13 cellular contexts compared by ENCODE assay signal in the genomic region with DNA sequence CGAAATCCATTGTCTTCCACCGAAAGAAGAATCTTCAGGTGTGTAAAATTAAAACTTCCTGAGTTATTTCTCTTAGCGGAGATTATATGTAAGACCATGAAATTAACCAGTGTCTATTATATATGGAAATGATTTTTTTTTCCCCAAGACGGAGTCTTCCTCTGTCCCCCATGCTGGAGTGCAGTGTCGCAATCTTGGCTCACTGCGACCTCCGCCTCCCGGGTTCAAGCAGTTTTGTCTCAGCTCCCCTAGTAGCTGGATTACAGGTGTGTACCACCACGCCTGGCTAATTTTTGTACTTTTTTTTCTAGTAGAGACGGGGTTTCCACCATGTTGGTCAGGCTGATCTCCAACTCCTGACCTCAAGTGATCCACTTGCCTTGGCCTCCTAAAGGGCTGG. TPM values are rescaled to one million over a fixed set of nuclear protein-coding genes. Genes with fewer than 3 reads are reported as not detected.
DNase-seq lines count a peak whose midpoint lies in the region; ATAC-seq and TF ChIP-seq lines count a peak whose summit lies in the region.
"Had no signal": no experiment of that assay in that cellular context is flagged by ENCODE, and none has a peak within 500 bp of the region (broad histone marks: within the 10 kb centered on the region; RNA-seq: fewer than 3 reads in every experiment).

No MANE protein-coding gene starts in this region.

- peaks cover 12% of the 10 kb centered on the region for H3K23me2 ChIP-seq in H9 (ENCODE audit: insufficient read length, low read depth, low read length, poor library complexity, severe bottlenecking)

- no peak for DNase-seq in CD4-positive, alpha-beta memory T cell
- DNase-seq in H9 (no peak), mesendoderm (no peak), trophoblast cell (no peak), NAMALWA (ENCODE audit: low spot score) (no peak)
- no peak for DNase-seq in activated CD8-positive, alpha-beta T cell treated with anti-CD3 and anti-CD28 coated beads for 36 hours
- DNase-seq: activated CD4-positive, alpha-beta T cell treated with anti-CD3 and anti-CD28 coated beads, Interleukin-2, amount 50 U/mL, for 1 hour; amygdala; foreskin keratinocyte; NCI-H2029 treated with DMSO at 0.1 percent for 48 hours; transverse colon had no signal

- no peak overlapping the region for H3K4me2 ChIP-seq in H9 (ENCODE audit: insufficient read depth, insufficient read length, low read length)
- no peak overlapping the region for H3K4me2 ChIP-seq in mesendoderm (ENCODE audit: low read length)
- no peak overlapping the region for H3K4me2 ChIP-seq in trophoblast cell (ENCODE audit: low read length)

- H2BK5ac ChIP-seq in H9 (ENCODE audit: insufficient read length, low read length) (no peak overlapping the region), mesendoderm (ENCODE audit: low read length) (no peak overlapping the region), trophoblast cell (ENCODE audit: low read depth, low read length, poor library complexity) (no peak overlapping the region)

- peaks cover 41% of the 10 kb centered on the region for H3K36me3 ChIP-seq in CD4-positive, alpha-beta memory T cell (ENCODE audit: insufficient read depth, low read length)
- H3K36me3 ChIP-seq in mesendoderm (ENCODE audit: control insufficient read depth, insufficient read depth, low read length): peaks cover 11% of the 10 kb centered on the region
- peaks cover 17 to 29% of the 10 kb centered on the region in 2 experiments for H3K36me3 ChIP-seq in trophoblast cell (ENCODE audit: control insufficient read depth in 1 of 2, insufficient read depth in 2 of 2, low read length in 2 of 2)

- H2BK120ac ChIP-seq in H9 (ENCODE audit: low read depth, low read length, poor library complexity, severe bottlenecking) (no peak overlapping the region), mesendoderm (ENCODE audit: low read depth, low read length) (no peak overlapping the region), trophoblast cell (ENCODE audit: insufficient read depth, low read length, poor library complexity) (no peak overlapping the region)

- H3K4ac ChIP-seq in H9 (ENCODE audit: low read depth, low read length) (no peak overlapping the region), mesendoderm (ENCODE audit: low read depth, low read length) (no peak overlapping the region), trophoblast cell (ENCODE audit: low read depth, low read length) (no peak overlapping the region)

- no peak overlapping the region for H3K9ac ChIP-seq in H9 (ENCODE audit: extremely low read depth, insufficient read length, low read length)
- peak overlapping the region; percentile 30 for H3K9ac ChIP-seq in mesendoderm (ENCODE audit: low read length)
- no peak overlapping the region for H3K9ac ChIP-seq in trophoblast cell (ENCODE audit: low read length)

- peaks cover 37 to 79% (median 57%) of the 10 kb centered on the region in 4 donors for H3K4me1 Mint-ChIP-seq in CD4-positive, alpha-beta memory T cell
- peaks cover 59 to 73% of the 10 kb centered on the region in 2 experiments for H3K4me1 Mint-ChIP-seq in H9
- H3K4me1 Mint-ChIP-seq in activated CD8-positive, alpha-beta T cell treated with anti-CD3 and anti-CD28 coated beads for 36 hours (ENCODE audit: low read depth): peaks cover 58% of the 10 kb centered on the region

- H3K18ac ChIP-seq in H9 (ENCODE audit: insufficient read length, low read depth, low read length) (no peak overlapping the region), mesendoderm (ENCODE audit: low read length) (no peak overlapping the region), trophoblast cell (ENCODE audit: low read length) (no peak overlapping the region)

- no peaks in the 10 kb centered on the region for H3K79me1 ChIP-seq in H9 (ENCODE audit: insufficient read depth, low read depth, low read length, poor library complexity, severe bottlenecking)
- peaks cover 6% of the 10 kb centered on the region for H3K79me1 ChIP-seq in mesendoderm (ENCODE audit: low read length)
- peaks cover 15% of the 10 kb centered on the region for H3K79me1 ChIP-seq in trophoblast cell (ENCODE audit: low read length)

- H3K4me3 Mint-ChIP-seq in CD4-positive, alpha-beta memory T cell: peak overlapping the region in 3 of 8 donors; percentile 10 to 37 (median 23)
- H3K4me3 Mint-ChIP-seq in H9: peak overlapping the region; percentile 92 to 99
- H3K4me3 Mint-ChIP-seq in activated CD8-positive, alpha-beta T cell treated with anti-CD3 and anti-CD28 coated beads for 36 hours: peak overlapping the region; percentile 98

- H4K91ac ChIP-seq in H9 (ENCODE audit: insufficient read length, low read depth, low read length) (no peak overlapping the region), trophoblast cell (ENCODE audit: low read depth, low read length) (no peak overlapping the region)

- ATAC-seq in activated CD8-positive, alpha-beta T cell treated with anti-CD3 and anti-CD28 coated beads for 36 hours: no peak
- ATAC-seq in HG02840 (IDR thresholded peaks at IDR 0.05; ENCODE audit: low FRiP score, unreplicated experiment) (no peak), GM18868 (IDR thresholded peaks at IDR 0.05; ENCODE audit: unreplicated experiment) (no peak)
- ATAC-seq: foreskin keratinocyte had no signal

- H4K20me1 ChIP-seq in H9 (ENCODE audit: control insufficient read depth, insufficient read depth, insufficient read length): peaks cover 5% of the 10 kb centered on the region

- H3K23ac ChIP-seq in H9 (ENCODE audit: insufficient read length, low read depth, low read length) (no peak overlapping the region), mesendoderm (ENCODE audit: low read length) (no peak overlapping the region), trophoblast cell (ENCODE audit: low read length) (no peak overlapping the region)

- no peaks in the 10 kb centered on the region for H3K27me3 ChIP-seq in CD4-positive, alpha-beta memory T cell (ENCODE audit: insufficient read depth, low read length)
- H3K27me3 ChIP-seq in H9 (ENCODE audit: insufficient read depth, low read length): no peaks in the 10 kb centered on the region
- H3K27me3 ChIP-seq in mesendoderm (ENCODE audit: insufficient read depth, low read length, poor library complexity): no peaks in the 10 kb centered on the region
- H3K27me3 ChIP-seq in trophoblast cell (ENCODE audit: insufficient read depth, low read length): no peaks in the 10 kb centered on the region
- H3K27me3 ChIP-seq: foreskin keratinocyte, transverse colon had no signal

- POLR2A ChIA-PET in CD4-positive, alpha-beta memory T cell (lab: Charles Lee; ENCODE audit: partially characterized antibody): interaction anchor here (1.9 kb wide), 1 partner anchor 37 kb away, joined by 6 read pairs; no protein-coding TSS in a partner anchor
- POLR2A ChIA-PET in activated CD8-positive, alpha-beta T cell treated with anti-CD3 and anti-CD28 coated beads for 36 hours (lab: Charles Lee): interaction anchor here (1.0 to 1.7 kb wide), 4 partner anchors 10 to 213 kb away, joined by 3 to 4 read pairs (median 3); no protein-coding TSS in a partner anchor

- H4K5ac ChIP-seq in H9 (ENCODE audit: insufficient read length, low read depth, low read length) (no peak overlapping the region), mesendoderm (ENCODE audit: low read length) (no peak overlapping the region)

- peaks cover 43% of the 10 kb centered on the region for H3K4me1 ChIP-seq in CD4-positive, alpha-beta memory T cell (ENCODE audit: insufficient read depth, low read length)
- H3K4me1 ChIP-seq in H9 (ENCODE audit: insufficient read depth, low read length): peaks cover 2% of the 10 kb centered on the region; the same call in 1 of the 2 replicates
- peaks cover 3% of the 10 kb centered on the region for H3K4me1 ChIP-seq in mesendoderm (ENCODE audit: control insufficient read depth, low read depth, low read length)
- H3K4me1 ChIP-seq in trophoblast cell (ENCODE audit: control insufficient read depth in 1 of 2, insufficient read depth in 2 of 2, low read length in 2 of 2): peaks cover 4 to 7% of the 10 kb centered on the region in 2 experiments

- H3K56ac ChIP-seq in H9 (ENCODE audit: insufficient read length, low read depth, low read length): no peak overlapping the region
- H3K56ac ChIP-seq in mesendoderm (ENCODE audit: low read length): peak overlapping the region; percentile 36

- H4K8ac ChIP-seq in H9 (replicated peaks; ENCODE audit: insufficient read length, low read depth, low read length): no peak overlapping the region
- H4K8ac ChIP-seq in mesendoderm (ENCODE audit: low read depth, low read length): no peak overlapping the region
- H4K8ac ChIP-seq in trophoblast cell (ENCODE audit: low read depth, low read length): no peak overlapping the region

- H3K9me3 ChIP-seq in CD4-positive, alpha-beta memory T cell (ENCODE audit: control insufficient read depth in 1 of 2, low read length in 2 of 2): no peaks in the 10 kb centered on the region
- no peaks in the 10 kb centered on the region for H3K9me3 ChIP-seq in H9 (ENCODE audit: control insufficient read depth, low read depth, low read length)
- H3K9me3 ChIP-seq in trophoblast cell (ENCODE audit: insufficient read depth, low read depth, low read length): no peaks in the 10 kb centered on the region
- H3K9me3 ChIP-seq: transverse colon had no signal

- H3T11ph ChIP-seq in H9 (ENCODE audit: low read length): no peak overlapping the region

- H2BK12ac ChIP-seq in H9 (ENCODE audit: insufficient read length, low read depth, low read length): no peak overlapping the region
- H2BK12ac ChIP-seq in trophoblast cell (ENCODE audit: low read length): no peak overlapping the region

- peaks cover 13% of the 10 kb centered on the region; the same call in 1 of the 2 replicates for H3K79me2 ChIP-seq in H9 (ENCODE audit: insufficient read depth, low read length)
- peaks cover 27% of the 10 kb centered on the region for H3K79me2 ChIP-seq in mesendoderm (ENCODE audit: control insufficient read depth, insufficient read depth, low read length)
- H3K79me2 ChIP-seq in trophoblast cell (ENCODE audit: control insufficient read depth, insufficient read depth, low read length, poor library complexity): peaks cover 12% of the 10 kb centered on the region

- peaks cover 39 to 56% of the 10 kb centered on the region in 2 donors for H3K36me3 Mint-ChIP-seq in CD4-positive, alpha-beta memory T cell
- H3K36me3 Mint-ChIP-seq in H9 (ENCODE audit: insufficient read depth in 1 of 3, low read depth in 3 of 3): peaks cover 43 to 55% (median 52%) of the 10 kb centered on the region in 3 experiments
- H3K36me3 Mint-ChIP-seq in activated CD8-positive, alpha-beta T cell treated with anti-CD3 and anti-CD28 coated beads for 36 hours (ENCODE audit: low read depth): peaks cover 57% of the 10 kb centered on the region

- H4K12ac ChIP-seq in trophoblast cell (ENCODE audit: low read depth, low read length): no peak overlapping the region

- CTCF ChIA-PET in CD4-positive, alpha-beta memory T cell (lab: Charles Lee; ENCODE audit: partially characterized antibody): no interaction called here
- CTCF ChIA-PET in activated CD8-positive, alpha-beta T cell treated with anti-CD3 and anti-CD28 coated beads for 36 hours (lab: Charles Lee): no interaction called here

- no peak overlapping the region for H2AK5ac ChIP-seq in H9 (ENCODE audit: insufficient read length, low read length)
- H2AK5ac ChIP-seq in mesendoderm (ENCODE audit: low read length): no peak overlapping the region
- no peak overlapping the region for H2AK5ac ChIP-seq in trophoblast cell (ENCODE audit: low read length)

- H3K27ac Mint-ChIP-seq in CD4-positive, alpha-beta memory T cell: peak overlapping the region in 5 of 7 donors; percentile 6 to 91 (median 60)
- peak overlapping the region; percentile 53 to 91 (median 74); a peak in 3 of 7 replicates for H3K27ac Mint-ChIP-seq in H9
- peak overlapping the region; percentile 100 for H3K27ac Mint-ChIP-seq in activated CD8-positive, alpha-beta T cell treated with anti-CD3 and anti-CD28 coated beads for 36 hours

- H3K9me3 Mint-ChIP-seq in CD4-positive, alpha-beta memory T cell: no peaks in the 10 kb centered on the region
- H3K9me3 Mint-ChIP-seq in H9: peaks cover 0 to 2% of the 10 kb centered on the region in 2 experiments; a peak in 1 of 5 replicates
- H3K9me3 Mint-ChIP-seq in activated CD8-positive, alpha-beta T cell treated with anti-CD3 and anti-CD28 coated beads for 36 hours: no peaks in the 10 kb centered on the region

- no peak overlapping the region for H3K4me3 ChIP-seq in CD4-positive, alpha-beta memory T cell (ENCODE audit: low read length in 2 of 2)
- H3K4me3 ChIP-seq in mesendoderm (ENCODE audit: low read length) (no peak overlapping the region), trophoblast cell (ENCODE audit: low read depth, low read length) (no peak overlapping the region)
- H3K4me3 ChIP-seq: transverse colon had no signal

- H3K27me3 Mint-ChIP-seq in CD4-positive, alpha-beta memory T cell: no peaks in the 10 kb centered on the region
- no peaks in the 10 kb centered on the region; the same call in 1 of the 2 replicates for H3K27me3 Mint-ChIP-seq in H9 (ENCODE audit: low read depth)
- no peaks in the 10 kb centered on the region for H3K27me3 Mint-ChIP-seq in activated CD8-positive, alpha-beta T cell treated with anti-CD3 and anti-CD28 coated beads for 36 hours

- WGBS in H9 (ENCODE audit: extremely low coverage, insufficient read length, low lambda C conversion rate): no CpG with 5 or more reads among the region's 10 CpGs
- no CpG with 5 or more reads among the region's 10 CpGs for WGBS in mesendoderm (ENCODE audit: extremely low coverage, insufficient coverage, low lambda C conversion rate)
- no CpG with 5 or more reads among the region's 10 CpGs for WGBS in trophoblast cell (ENCODE audit: extremely low coverage, insufficient coverage, insufficient read length)

- H2BK15ac ChIP-seq in H9 (ENCODE audit: low read depth, low read length) (no peak overlapping the region), mesendoderm (replicated peaks; ENCODE audit: low read depth) (no peak overlapping the region)

- H2AFZ ChIP-seq in H9 (ENCODE audit: low read length) (no peak overlapping the region), trophoblast cell (ENCODE audit: insufficient read depth, low read length, poor library complexity) (no peak overlapping the region)

- intact Hi-C loops in CD4-positive, alpha-beta memory T cell (cut with micrococcal nuclease): no loop called here
- intact Hi-C loops in activated CD8-positive, alpha-beta T cell treated with anti-CD3 and anti-CD28 coated beads for 36 hours (cut with micrococcal nuclease): loop anchor here (5.0 kb wide), 1 partner anchor 37 kb away; a partner anchor contains a TSS

- no peak overlapping the region for H3K14ac ChIP-seq in H9 (ENCODE audit: insufficient read depth, low read length)
- no peak overlapping the region for H3K14ac ChIP-seq in trophoblast cell (ENCODE audit: low read length)

- H2BK20ac ChIP-seq in H9 (ENCODE audit: low read depth, low read length, poor library complexity, severe bottlenecking): no peak overlapping the region

- H3K27ac ChIP-seq in CD4-positive, alpha-beta memory T cell (ENCODE audit: low read depth, low read length): no peak overlapping the region
- no peak overlapping the region for H3K27ac ChIP-seq in H9 (ENCODE audit: insufficient read length, low read depth, low read length)
- H3K27ac ChIP-seq in mesendoderm (ENCODE audit: low read depth, low read length): no peak overlapping the region
- no peak overlapping the region for H3K27ac ChIP-seq in trophoblast cell (ENCODE audit: low read depth, low read length)
- H3K27ac ChIP-seq: transverse colon had no signal

- no peak for TF ChIP-seq CTCF in H9 (conservative IDR thresholded peaks at IDR 0.05)
- no peak for TF ChIP-seq CTCF in activated CD8-positive, alpha-beta T cell treated with anti-CD3 and anti-CD28 coated beads for 36 hours (IDR thresholded peaks at IDR 0.05)

RNA-seq across cellular contexts. Expression of a gene that starts 2.8 kb away (rescaled TPM):
- 100 to 1,000 TPM; 289 to 333 TPM for total RNA-seq in CD4-positive, alpha-beta memory T cell
- polyA plus RNA-seq in CD4-positive, alpha-beta memory T cell: 100 to 1,000 TPM; 750 to 868 TPM
- total RNA-seq in H9 (2021): 1,968 and 1,971 TPM in 2 replicates
- 1,000 to 10,000 TPM; 2,177 to 2,247 TPM for total RNA-seq in activated CD8-positive, alpha-beta T cell treated with anti-CD3 and anti-CD28 coated beads for 36 hours
- 1,102 TPM for polyA plus RNA-seq in mesendoderm (2013, experiment 1 of 2)
- polyA plus RNA-seq in mesendoderm (2013, experiment 2 of 2): 1,097 TPM
- polyA plus RNA-seq in trophoblast cell (2013): 542 and 555 TPM in 2 replicates

RNA-seq across cellular contexts. Expression of a gene that starts 35.6 kb away (rescaled TPM):
- total RNA-seq in CD4-positive, alpha-beta memory T cell: 10 to 100 TPM; 30.2 to 35.3 TPM
- polyA plus RNA-seq in CD4-positive, alpha-beta memory T cell: 10 to 100 TPM; 12.1 to 12.9 TPM
- total RNA-seq in H9 (2021): 16.8 and 19.4 TPM in 2 replicates
- total RNA-seq in activated CD8-positive, alpha-beta T cell treated with anti-CD3 and anti-CD28 coated beads for 36 hours: 10 to 100 TPM; 11.8 to 12.4 TPM
- 18.4 TPM for polyA plus RNA-seq in mesendoderm (2013, experiment 1 of 2)
- 16.4 TPM for polyA plus RNA-seq in mesendoderm (2013, experiment 2 of 2)
- 14.4 and 15.3 TPM in 2 replicates for polyA plus RNA-seq in trophoblast cell (2013)
